Comparison of ENCODE assay signal across 3 cellular contexts in genomic region chr11:61714316-61714715, GRCh38.
TF ChIP-seq lines count a peak whose summit lies in the region.

No MANE protein-coding gene starts in this region.

TF ChIP-seq in HEK293, 187 proteins besides CTCF, POLR2A, EP300 and RAD21:
- TF ChIP-seq SCRT2 (tag by site-specific recombination; IDR thresholded peaks at IDR 0.05) = 0 out of 2 replicates have a peak, but pooled peaks have one; percentile 51
- peak; percentile 67 for TF ChIP-seq ZIC2 (tag by site-specific recombination; IDR thresholded peaks at IDR 0.05)
- peak; percentile 61 for TF ChIP-seq GLIS1 (tag by site-specific recombination; IDR thresholded peaks at IDR 0.05)
- TF ChIP-seq IKZF3 (tag by site-specific recombination; IDR thresholded peaks at IDR 0.05) = no peak

TF ChIP-seq in K562, 482 proteins besides CTCF, POLR2A, EP300 and RAD21:
- TF ChIP-seq NR4A1 (CRISPR knock-in tag; IDR thresholded peaks at IDR 0.05) (no peak), NR4A1 (tag; IDR thresholded peaks at IDR 0.05) (no peak), ZKSCAN3 (CRISPR knock-in tag; IDR thresholded peaks at IDR 0.05) (no peak), GATAD2A (IDR thresholded peaks at IDR 0.05) (no peak), ATF3 (IDR thresholded peaks at IDR 0.05) (no peak), ATF3 (CRISPR knock-in tag; conservative IDR thresholded peaks at IDR 0.05) (no peak), CREB3 (tag; conservative IDR thresholded peaks at IDR 0.05; ENCODE audit: low read depth) (no peak), HMGN3 (IDR thresholded peaks at IDR 0.05; ENCODE audit: borderline replicate concordance, extremely low read depth, insufficient read length, low read depth, low read length) (no peak), ZNF589 (CRISPR knock-in tag; IDR thresholded peaks at IDR 0.05; ENCODE audit: low read depth) (no peak), ZNF764 (CRISPR knock-in tag; IDR thresholded peaks at IDR 0.05; ENCODE audit: low read depth) (no peak), PPARD (CRISPR knock-in tag; IDR thresholded peaks at IDR 0.05) (no peak), MAFK (IDR thresholded peaks at IDR 0.05; ENCODE audit: low read length) (no peak)
TF ChIP-seq in K562: peak in this region for 0.

TF ChIP-seq in GM23338, 12 proteins besides CTCF, POLR2A, EP300 and RAD21:
- no peak for TF ChIP-seq STAT1 (IDR thresholded peaks at IDR 0.05; ENCODE audit: unreplicated experiment)
- TF ChIP-seq, protein P1, sequence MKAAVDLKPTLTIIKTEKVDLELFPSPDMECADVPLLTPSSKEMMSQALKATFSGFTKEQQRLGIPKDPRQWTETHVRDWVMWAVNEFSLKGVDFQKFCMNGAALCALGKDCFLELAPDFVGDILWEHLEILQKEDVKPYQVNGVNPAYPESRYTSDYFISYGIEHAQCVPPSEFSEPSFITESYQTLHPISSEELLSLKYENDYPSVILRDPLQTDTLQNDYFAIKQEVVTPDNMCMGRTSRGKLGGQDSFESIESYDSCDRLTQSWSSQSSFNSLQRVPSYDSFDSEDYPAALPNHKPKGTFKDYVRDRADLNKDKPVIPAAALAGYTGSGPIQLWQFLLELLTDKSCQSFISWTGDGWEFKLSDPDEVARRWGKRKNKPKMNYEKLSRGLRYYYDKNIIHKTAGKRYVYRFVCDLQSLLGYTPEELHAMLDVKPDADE (IDR thresholded peaks at IDR 0.05) = no peak
- no peak for TF ChIP-seq EZH2phosphoT487 (IDR thresholded peaks at IDR 0.05; ENCODE audit: unreplicated experiment)
- no peak for TF ChIP-seq CREB1 (CRISPR knock-in tag; IDR thresholded peaks at IDR 0.05; ENCODE audit: low read depth)
- TF ChIP-seq JUNB (IDR thresholded peaks at IDR 0.05; ENCODE audit: unreplicated experiment) = no peak
- no peak for TF ChIP-seq NANOG (IDR thresholded peaks at IDR 0.05; ENCODE audit: borderline replicate concordance)
- TF ChIP-seq EZH2 (IDR thresholded peaks at IDR 0.05; ENCODE audit: low read depth, unreplicated experiment) = no peak
- TF ChIP-seq ZNF114 (CRISPR knock-in tag; IDR thresholded peaks at IDR 0.05) = no peak
- no peak for TF ChIP-seq POLR2AphosphoS5 (IDR thresholded peaks at IDR 0.05; ENCODE audit: low read depth)
- TF ChIP-seq, protein P2, sequence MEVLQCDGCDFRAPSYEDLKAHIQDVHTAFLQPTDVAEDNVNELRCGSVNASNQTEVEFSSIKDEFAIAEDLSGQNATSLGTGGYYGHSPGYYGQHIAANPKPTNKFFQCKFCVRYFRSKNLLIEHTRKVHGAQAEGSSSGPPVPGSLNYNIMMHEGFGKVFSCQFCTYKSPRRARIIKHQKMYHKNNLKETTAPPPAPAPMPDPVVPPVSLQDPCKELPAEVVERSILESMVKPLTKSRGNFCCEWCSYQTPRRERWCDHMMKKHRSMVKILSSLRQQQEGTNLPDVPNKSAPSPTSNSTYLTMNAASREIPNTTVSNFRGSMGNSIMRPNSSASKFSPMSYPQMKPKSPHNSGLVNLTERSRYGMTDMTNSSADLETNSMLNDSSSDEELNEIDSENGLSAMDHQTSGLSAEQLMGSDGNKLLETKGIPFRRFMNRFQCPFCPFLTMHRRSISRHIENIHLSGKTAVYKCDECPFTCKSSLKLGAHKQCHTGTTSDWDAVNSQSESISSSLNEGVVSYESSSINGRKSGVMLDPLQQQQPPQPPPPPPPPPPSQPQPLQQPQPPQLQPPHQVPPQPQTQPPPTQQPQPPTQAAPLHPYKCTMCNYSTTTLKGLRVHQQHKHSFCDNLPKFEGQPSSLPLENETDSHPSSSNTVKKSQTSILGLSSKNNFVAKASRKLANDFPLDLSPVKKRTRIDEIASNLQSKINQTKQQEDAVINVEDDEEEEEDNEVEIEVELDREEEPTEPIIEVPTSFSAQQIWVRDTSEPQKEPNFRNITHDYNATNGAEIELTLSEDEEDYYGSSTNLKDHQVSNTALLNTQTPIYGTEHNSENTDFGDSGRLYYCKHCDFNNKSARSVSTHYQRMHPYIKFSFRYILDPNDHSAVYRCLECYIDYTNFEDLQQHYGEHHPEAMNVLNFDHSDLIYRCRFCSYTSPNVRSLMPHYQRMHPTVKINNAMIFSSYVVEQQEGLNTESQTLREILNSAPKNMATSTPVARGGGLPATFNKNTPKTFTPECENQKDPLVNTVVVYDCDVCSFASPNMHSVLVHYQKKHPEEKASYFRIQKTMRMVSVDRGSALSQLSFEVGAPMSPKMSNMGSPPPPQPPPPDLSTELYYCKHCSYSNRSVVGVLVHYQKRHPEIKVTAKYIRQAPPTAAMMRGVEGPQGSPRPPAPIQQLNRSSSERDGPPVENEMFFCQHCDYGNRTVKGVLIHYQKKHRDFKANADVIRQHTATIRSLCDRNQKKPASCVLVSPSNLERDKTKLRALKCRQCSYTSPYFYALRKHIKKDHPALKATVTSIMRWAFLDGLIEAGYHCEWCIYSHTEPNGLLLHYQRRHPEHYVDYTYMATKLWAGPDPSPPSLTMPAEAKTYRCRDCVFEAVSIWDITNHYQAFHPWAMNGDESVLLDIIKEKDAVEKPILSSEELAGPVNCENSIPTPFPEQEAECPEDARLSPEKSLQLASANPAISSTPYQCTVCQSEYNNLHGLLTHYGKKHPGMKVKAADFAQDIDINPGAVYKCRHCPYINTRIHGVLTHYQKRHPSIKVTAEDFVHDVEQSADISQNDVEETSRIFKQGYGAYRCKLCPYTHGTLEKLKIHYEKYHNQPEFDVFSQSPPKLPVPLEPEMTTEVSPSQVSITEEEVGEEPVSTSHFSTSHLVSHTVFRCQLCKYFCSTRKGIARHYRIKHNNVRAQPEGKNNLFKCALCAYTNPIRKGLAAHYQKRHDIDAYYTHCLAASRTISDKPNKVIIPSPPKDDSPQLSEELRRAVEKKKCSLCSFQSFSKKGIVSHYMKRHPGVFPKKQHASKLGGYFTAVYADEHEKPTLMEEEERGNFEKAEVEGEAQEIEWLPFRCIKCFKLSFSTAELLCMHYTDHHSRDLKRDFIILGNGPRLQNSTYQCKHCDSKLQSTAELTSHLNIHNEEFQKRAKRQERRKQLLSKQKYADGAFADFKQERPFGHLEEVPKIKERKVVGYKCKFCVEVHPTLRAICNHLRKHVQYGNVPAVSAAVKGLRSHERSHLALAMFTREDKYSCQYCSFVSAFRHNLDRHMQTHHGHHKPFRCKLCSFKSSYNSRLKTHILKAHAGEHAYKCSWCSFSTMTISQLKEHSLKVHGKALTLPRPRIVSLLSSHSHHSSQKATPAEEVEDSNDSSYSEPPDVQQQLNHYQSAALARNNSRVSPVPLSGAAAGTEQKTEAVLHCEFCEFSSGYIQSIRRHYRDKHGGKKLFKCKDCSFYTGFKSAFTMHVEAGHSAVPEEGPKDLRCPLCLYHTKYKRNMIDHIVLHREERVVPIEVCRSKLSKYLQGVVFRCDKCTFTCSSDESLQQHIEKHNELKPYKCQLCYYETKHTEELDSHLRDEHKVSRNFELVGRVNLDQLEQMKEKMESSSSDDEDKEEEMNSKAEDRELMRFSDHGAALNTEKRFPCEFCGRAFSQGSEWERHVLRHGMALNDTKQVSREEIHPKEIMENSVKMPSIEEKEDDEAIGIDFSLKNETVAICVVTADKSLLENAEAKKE (CRISPR knock-in tag; IDR thresholded peaks at IDR 0.05) = no peak
- no peak for TF ChIP-seq ZNF331 (CRISPR knock-in tag; IDR thresholded peaks at IDR 0.05; ENCODE audit: low read depth)
- TF ChIP-seq, protein P3, sequence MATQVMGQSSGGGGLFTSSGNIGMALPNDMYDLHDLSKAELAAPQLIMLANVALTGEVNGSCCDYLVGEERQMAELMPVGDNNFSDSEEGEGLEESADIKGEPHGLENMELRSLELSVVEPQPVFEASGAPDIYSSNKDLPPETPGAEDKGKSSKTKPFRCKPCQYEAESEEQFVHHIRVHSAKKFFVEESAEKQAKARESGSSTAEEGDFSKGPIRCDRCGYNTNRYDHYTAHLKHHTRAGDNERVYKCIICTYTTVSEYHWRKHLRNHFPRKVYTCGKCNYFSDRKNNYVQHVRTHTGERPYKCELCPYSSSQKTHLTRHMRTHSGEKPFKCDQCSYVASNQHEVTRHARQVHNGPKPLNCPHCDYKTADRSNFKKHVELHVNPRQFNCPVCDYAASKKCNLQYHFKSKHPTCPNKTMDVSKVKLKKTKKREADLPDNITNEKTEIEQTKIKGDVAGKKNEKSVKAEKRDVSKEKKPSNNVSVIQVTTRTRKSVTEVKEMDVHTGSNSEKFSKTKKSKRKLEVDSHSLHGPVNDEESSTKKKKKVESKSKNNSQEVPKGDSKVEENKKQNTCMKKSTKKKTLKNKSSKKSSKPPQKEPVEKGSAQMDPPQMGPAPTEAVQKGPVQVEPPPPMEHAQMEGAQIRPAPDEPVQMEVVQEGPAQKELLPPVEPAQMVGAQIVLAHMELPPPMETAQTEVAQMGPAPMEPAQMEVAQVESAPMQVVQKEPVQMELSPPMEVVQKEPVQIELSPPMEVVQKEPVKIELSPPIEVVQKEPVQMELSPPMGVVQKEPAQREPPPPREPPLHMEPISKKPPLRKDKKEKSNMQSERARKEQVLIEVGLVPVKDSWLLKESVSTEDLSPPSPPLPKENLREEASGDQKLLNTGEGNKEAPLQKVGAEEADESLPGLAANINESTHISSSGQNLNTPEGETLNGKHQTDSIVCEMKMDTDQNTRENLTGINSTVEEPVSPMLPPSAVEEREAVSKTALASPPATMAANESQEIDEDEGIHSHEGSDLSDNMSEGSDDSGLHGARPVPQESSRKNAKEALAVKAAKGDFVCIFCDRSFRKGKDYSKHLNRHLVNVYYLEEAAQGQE (IDR thresholded peaks at IDR 0.05; ENCODE audit: unreplicated experiment) = no peak
